17 cellular contexts compared by ENCODE assay signal in the genomic region with DNA sequence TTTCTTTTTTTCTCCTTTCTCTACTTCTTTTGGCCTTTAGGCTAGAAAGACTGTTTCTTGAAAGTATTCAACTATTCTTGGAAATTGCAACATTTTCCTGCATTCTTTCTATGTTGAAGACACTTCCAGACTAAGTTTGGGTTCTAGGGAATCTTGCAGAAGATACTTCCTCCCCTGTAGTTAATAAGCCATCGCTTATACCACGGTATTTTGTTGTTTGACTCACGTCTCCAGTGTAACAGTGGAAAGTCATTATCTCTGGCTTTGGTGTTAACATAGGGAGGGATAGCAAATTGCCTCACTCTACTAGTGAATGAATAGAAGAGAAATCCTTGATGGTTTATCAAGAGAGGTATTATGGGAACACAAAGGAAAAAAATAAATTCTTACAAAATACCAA.
DNase-seq lines count a peak whose midpoint lies in the region; ATAC-seq and TF ChIP-seq lines count a peak whose summit lies in the region.
"Had no signal": no experiment of that assay in that cellular context is flagged by ENCODE, and none has a peak within 500 bp of the region (broad histone marks: within the 10 kb centered on the region; RNA-seq: fewer than 3 reads in every experiment).

No MANE protein-coding gene starts in this region.

- WGBS in testis, 2 donors: 82 to 94% methylated on average over 3 of the region's 3 CpGs
- 76 to 88% (median 85%) methylated on average over 3 of the region's 3 CpGs for WGBS in psoas muscle, 3 donors

- no peaks in the 10 kb centered on the region for H3K27me3 ChIP-seq in testis
- H3K27me3 ChIP-seq in psoas muscle (ENCODE audit: insufficient read depth in 3 of 3, low read length in 2 of 3): no peaks in the 10 kb centered on the region

- H3K9me3 ChIP-seq in testis (no peaks in the 10 kb centered on the region), psoas muscle (no peaks in the 10 kb centered on the region)
- H3K9me3 ChIP-seq: A549 had no signal

- H3K27ac ChIP-seq in testis: no peak overlapping the region
- H3K27ac ChIP-seq in psoas muscle: no peak overlapping the region
- H3K27ac ChIP-seq: A549 had no signal

- DNase-seq in Right ventricle myocardium inferior (ENCODE audit: missing footprints) (no peak), cardiac septum (ENCODE audit: low spot score) (no peak), glomerular visceral epithelial cell (ENCODE audit: extremely low spot score) (peak; percentile 33), omental fat pad (ENCODE audit: low spot score) (no peak), NCI-H2196 treated with DMSO at 0.1 percent for 48 hours (lab: John Stamatoyannopoulos, UW; ENCODE audit: unreplicated experiment) (no peak), NCI-H510A treated with DMSO at 0.1 percent for 48 hours (lab: John Stamatoyannopoulos, UW) (no peak), testis (no peak), psoas muscle (no peak)
- DNase-seq: activated CD4-positive, alpha-beta T cell treated with anti-CD3 and anti-CD28 coated beads, Interleukin-2, amount 10 ng/mL, durations not matched to agents 7 days and 5 days; activated T-cell treated with anti-CD3 and anti-CD28 coated beads, Interleukin-2, amount 50 U/mL, for 4 hours; COR-L47; Karpas-422; mesendoderm; NCI-H1930; stimulated activated CD4-positive, alpha-beta T cell treated with anti-CD3 and anti-CD28 coated beads, Interleukin-1b, Interleukin-23, amount 100 ng/mL, for 48 hours; T1000 had no signal

- no peak for TF ChIP-seq CTCF in omental fat pad (IDR thresholded peaks at IDR 0.05)
- no peak for TF ChIP-seq CTCF in testis (IDR thresholded peaks at IDR 0.05)
- no peak for TF ChIP-seq CTCF in psoas muscle (IDR thresholded peaks at IDR 0.05)

- H3K36me3 ChIP-seq in testis (ENCODE audit: low read depth, missing control alignments) (no peaks in the 10 kb centered on the region), psoas muscle (ENCODE audit: insufficient read depth in 1 of 2, low read depth in 1 of 2) (no peaks in the 10 kb centered on the region)

- H3K4me3 ChIP-seq in testis: no peak overlapping the region
- H3K4me3 ChIP-seq in psoas muscle: no peak overlapping the region
- H3K4me3 ChIP-seq: A549 had no signal

- ATAC-seq in Right ventricle myocardium inferior: peak; percentile 62
- ATAC-seq in omental fat pad (ENCODE audit: low FRiP score): peak; percentile 83
- ATAC-seq in psoas muscle: no peak
- ATAC-seq: A549; activated T-cell treated with anti-CD3 and anti-CD28 coated beads, Interleukin-2, amount 50 U/mL, for 4 hours had no signal

- no peaks in the 10 kb centered on the region for H3K4me1 ChIP-seq in testis
- H3K4me1 ChIP-seq in psoas muscle: peaks cover 13% of the 10 kb centered on the region
- H3K4me1 ChIP-seq: A549 had no signal

- no peak for TF ChIP-seq POLR2A in testis (IDR thresholded peaks at IDR 0.05)

- intact Hi-C loops in Right ventricle myocardium inferior (cut with DNase I): no loop called here
- intact Hi-C loops in cardiac septum (cut with DNase I): no loop called here
- intact Hi-C loops in testis (cut with DNase I; ENCODE audit: low total_unique reads): no loop called here
- intact Hi-C loops in psoas muscle (cut with DNase I): no loop called here

Comparison
In these comparisons a context has a peak if more than half of its experiments do, and no peak if none do; other contexts are left out.
1. ATAC-seq: peak in Right ventricle myocardium inferior (single experiment) and omental fat pad (single experiment); none in psoas muscle (0 of 4).